8 cellular contexts compared by ENCODE assay signal in the genomic region with DNA sequence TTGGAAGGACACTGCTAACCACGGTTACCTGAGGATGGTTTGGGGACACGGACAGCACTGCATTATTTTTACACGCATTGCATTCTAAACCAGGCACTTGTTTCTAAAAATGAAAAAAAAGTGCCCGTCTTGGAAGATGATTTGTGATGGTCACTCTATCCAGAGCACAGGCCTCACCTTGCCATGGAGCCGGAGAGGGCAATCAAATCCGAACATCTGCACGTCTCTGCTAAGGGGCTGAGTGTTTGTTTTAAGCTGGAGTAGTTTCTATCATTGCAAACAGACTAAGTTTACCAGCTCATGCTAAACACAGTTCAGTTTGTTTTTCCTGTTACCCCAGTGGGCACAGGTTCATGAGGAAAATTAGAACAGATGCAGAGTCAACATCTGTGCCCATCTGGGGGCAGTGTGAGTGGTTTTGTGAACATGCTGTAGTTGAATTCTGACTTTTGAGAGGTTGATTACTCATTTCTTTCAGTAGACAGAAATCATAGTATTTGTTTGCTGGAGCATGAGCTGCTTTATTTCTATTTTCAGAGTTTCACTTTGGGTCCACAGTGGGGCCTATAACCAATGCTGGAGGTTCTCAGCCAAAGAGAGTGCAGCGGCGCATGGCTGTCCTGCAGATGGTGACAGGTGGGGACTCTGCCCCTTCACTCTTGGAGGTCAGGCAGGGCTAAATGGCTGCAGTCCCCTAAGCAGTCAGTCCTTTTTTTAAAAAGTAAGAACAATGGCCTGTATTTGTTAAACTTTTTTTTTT.
DNase-seq lines count a peak whose midpoint lies in the region; ATAC-seq and TF ChIP-seq lines count a peak whose summit lies in the region.

No MANE protein-coding gene starts in this region.

- no peaks in the 10 kb centered on the region for H3K27me3 Mint-ChIP-seq in natural killer cell treated with Interleukin-12 subunit alpha and Interleukin-12 subunit beta and Interleukin-15 and Interleukin-18, amount 100 ng/mL, for 72 hours

- no peaks in the 10 kb centered on the region for H3K9me3 Mint-ChIP-seq in natural killer cell treated with Interleukin-12 subunit alpha and Interleukin-12 subunit beta and Interleukin-15 and Interleukin-18, amount 100 ng/mL, for 72 hours

- peak; percentile 60 for DNase-seq in activated naive CD4-positive, alpha-beta T cell treated with Interleukin-2 at 50 U/mL for 16 hours
- no peak for DNase-seq in activated naive CD4-positive, alpha-beta T cell (lab: John Stamatoyannopoulos, UW)
- DNase-seq in RWPE1 (ENCODE audit: low spot score) (no peak), PC-9 (no peak), DMS 273 (lab: John Stamatoyannopoulos, UW; ENCODE audit: unreplicated experiment) (no peak)
- DNase-seq in natural killer cell treated with Interleukin-12 subunit alpha and Interleukin-12 subunit beta and Interleukin-15 and Interleukin-18, amount 100 ng/mL, for 72 hours (ENCODE audit: low spot score): no peak

- TF ChIP-seq CTCF in RWPE1 (conservative IDR thresholded peaks at IDR 0.05; ENCODE audit: low read depth) (no peak), PC-9 (conservative IDR thresholded peaks at IDR 0.05) (no peak)

- H3K27ac Mint-ChIP-seq in natural killer cell treated with Interleukin-12 subunit alpha and Interleukin-12 subunit beta and Interleukin-15 and Interleukin-18, amount 100 ng/mL, for 72 hours: peak overlapping the region; percentile 69 to 85

- H4K20me1 ChIP-seq in PC-9 (ENCODE audit: insufficient read depth): no peaks in the 10 kb centered on the region

- peaks cover 13% of the 10 kb centered on the region for H3K4me1 ChIP-seq in PC-9 (replicated peaks; ENCODE audit: insufficient read depth)

- no peaks in the 10 kb centered on the region for H3K36me3 ChIP-seq in PC-9 (ENCODE audit: low read depth)

- POLR2A ChIA-PET in RWPE1 (lab: Yijun Ruan, JAX; ENCODE audit: low non-redundant PET): no interaction called here
- POLR2A ChIA-PET in PC-9 (lab: Charles Lee; ENCODE audit: unreplicated experiment): no interaction called here

- H3F3A ChIP-seq in PC-9 (ENCODE audit: insufficient read depth, low read depth): peaks cover 7% of the 10 kb centered on the region

- intact Hi-C loops in PC-9 (cut with micrococcal nuclease; ENCODE audit: unreplicated experiment): no loop called here

- no peak overlapping the region for H2AFZ ChIP-seq in PC-9

- H3K9me3 ChIP-seq in PC-9 (ENCODE audit: insufficient read depth, low read depth): no peaks in the 10 kb centered on the region

- no peaks in the 10 kb centered on the region for H3K79me2 ChIP-seq in PC-9 (ENCODE audit: low read depth)

- H3K4me1 Mint-ChIP-seq in natural killer cell treated with Interleukin-12 subunit alpha and Interleukin-12 subunit beta and Interleukin-15 and Interleukin-18, amount 100 ng/mL, for 72 hours (ENCODE audit: low read depth in 2 of 2): peaks cover 19 to 49% of the 10 kb centered on the region in 2 donors

- no TSS peak for BruUV-seq in PC-9 (replicated peaks; lab: Mats Ljungman, UMichigan)

- H3K27ac ChIP-seq in RWPE1: peak overlapping the region; percentile 84
- H3K27ac ChIP-seq in PC-9: no peak overlapping the region

- no peak overlapping the region for H3K4me2 ChIP-seq in PC-9

- no peak overlapping the region for H3K4me3 ChIP-seq in PC-9

- H3K9me2 ChIP-seq in PC-9 (ENCODE audit: insufficient read depth): no peaks in the 10 kb centered on the region

- ATAC-seq in HG02885 (IDR thresholded peaks at IDR 0.05; ENCODE audit: poor library complexity, unreplicated experiment): peak; percentile 59
- ATAC-seq in natural killer cell treated with Interleukin-12 subunit alpha and Interleukin-12 subunit beta and Interleukin-15 and Interleukin-18, amount 100 ng/mL, for 72 hours: peak; percentile 40 to 66
- no peak for ATAC-seq in SK-N-SH treated with all-trans-retinoic acid at 6 μM for 48 hours

- H3K36me3 Mint-ChIP-seq in natural killer cell treated with Interleukin-12 subunit alpha and Interleukin-12 subunit beta and Interleukin-15 and Interleukin-18, amount 100 ng/mL, for 72 hours: no peaks in the 10 kb centered on the region

- H3K4me3 Mint-ChIP-seq in natural killer cell treated with Interleukin-12 subunit alpha and Interleukin-12 subunit beta and Interleukin-15 and Interleukin-18, amount 100 ng/mL, for 72 hours: peak overlapping the region; percentile 78

- H3K27me3 ChIP-seq in PC-9 (ENCODE audit: insufficient read depth, low read depth): no peaks in the 10 kb centered on the region

- CTCF ChIA-PET in RWPE1 (lab: Yijun Ruan, JAX): interaction anchor here (0.6 to 1.2 kb wide), 6 partner anchors 10 to 305 kb away, joined by 3 to 9 read pairs (median 4); no protein-coding TSS in a partner anchor
- CTCF ChIA-PET in PC-9 (lab: Charles Lee): interaction anchor here (0.6 to 0.7 kb wide), 2 partner anchors 10 to 94 kb away, joined by 4 to 15 read pairs; no protein-coding TSS in a partner anchor

TF ChIP-seq in SK-N-SH treated with all-trans-retinoic acid at 6 μM for 48 hours, 23 proteins besides CTCF, POLR2A, EP300 and RAD21:
- TF ChIP-seq CREB5 (CRISPR knock-in tag; IDR thresholded peaks at IDR 0.05; ENCODE audit: low read depth): no peak
- no peak for TF ChIP-seq ZNF8 (CRISPR knock-in tag; IDR thresholded peaks at IDR 0.05)
- TF ChIP-seq GLIS3 (CRISPR knock-in tag; IDR thresholded peaks at IDR 0.05): no peak
- no peak for TF ChIP-seq PPARA (CRISPR knock-in tag; IDR thresholded peaks at IDR 0.05; ENCODE audit: borderline replicate concordance)
- TF ChIP-seq CSDC2 (CRISPR knock-in tag; IDR thresholded peaks at IDR 0.05): no peak
- TF ChIP-seq, protein P1, sequence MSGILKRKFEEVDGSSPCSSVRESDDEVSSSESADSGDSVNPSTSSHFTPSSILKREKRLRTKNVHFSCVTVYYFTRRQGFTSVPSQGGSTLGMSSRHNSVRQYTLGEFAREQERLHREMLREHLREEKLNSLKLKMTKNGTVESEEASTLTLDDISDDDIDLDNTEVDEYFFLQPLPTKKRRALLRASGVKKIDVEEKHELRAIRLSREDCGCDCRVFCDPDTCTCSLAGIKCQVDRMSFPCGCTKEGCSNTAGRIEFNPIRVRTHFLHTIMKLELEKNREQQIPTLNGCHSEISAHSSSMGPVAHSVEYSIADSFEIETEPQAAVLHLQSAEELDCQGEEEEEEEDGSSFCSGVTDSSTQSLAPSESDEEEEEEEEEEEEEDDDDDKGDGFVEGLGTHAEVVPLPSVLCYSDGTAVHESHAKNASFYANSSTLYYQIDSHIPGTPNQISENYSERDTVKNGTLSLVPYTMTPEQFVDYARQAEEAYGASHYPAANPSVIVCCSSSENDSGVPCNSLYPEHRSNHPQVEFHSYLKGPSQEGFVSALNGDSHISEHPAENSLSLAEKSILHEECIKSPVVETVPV (CRISPR knock-in tag; IDR thresholded peaks at IDR 0.05): no peak
- TF ChIP-seq, protein P2, sequence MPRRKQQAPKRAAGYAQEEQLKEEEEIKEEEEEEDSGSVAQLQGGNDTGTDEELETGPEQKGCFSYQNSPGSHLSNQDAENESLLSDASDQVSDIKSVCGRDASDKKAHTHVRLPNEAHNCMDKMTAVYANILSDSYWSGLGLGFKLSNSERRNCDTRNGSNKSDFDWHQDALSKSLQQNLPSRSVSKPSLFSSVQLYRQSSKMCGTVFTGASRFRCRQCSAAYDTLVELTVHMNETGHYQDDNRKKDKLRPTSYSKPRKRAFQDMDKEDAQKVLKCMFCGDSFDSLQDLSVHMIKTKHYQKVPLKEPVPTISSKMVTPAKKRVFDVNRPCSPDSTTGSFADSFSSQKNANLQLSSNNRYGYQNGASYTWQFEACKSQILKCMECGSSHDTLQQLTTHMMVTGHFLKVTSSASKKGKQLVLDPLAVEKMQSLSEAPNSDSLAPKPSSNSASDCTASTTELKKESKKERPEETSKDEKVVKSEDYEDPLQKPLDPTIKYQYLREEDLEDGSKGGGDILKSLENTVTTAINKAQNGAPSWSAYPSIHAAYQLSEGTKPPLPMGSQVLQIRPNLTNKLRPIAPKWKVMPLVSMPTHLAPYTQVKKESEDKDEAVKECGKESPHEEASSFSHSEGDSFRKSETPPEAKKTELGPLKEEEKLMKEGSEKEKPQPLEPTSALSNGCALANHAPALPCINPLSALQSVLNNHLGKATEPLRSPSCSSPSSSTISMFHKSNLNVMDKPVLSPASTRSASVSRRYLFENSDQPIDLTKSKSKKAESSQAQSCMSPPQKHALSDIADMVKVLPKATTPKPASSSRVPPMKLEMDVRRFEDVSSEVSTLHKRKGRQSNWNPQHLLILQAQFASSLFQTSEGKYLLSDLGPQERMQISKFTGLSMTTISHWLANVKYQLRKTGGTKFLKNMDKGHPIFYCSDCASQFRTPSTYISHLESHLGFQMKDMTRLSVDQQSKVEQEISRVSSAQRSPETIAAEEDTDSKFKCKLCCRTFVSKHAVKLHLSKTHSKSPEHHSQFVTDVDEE (CRISPR knock-in tag; IDR thresholded peaks at IDR 0.05): no peak
- no peak for TF ChIP-seq ARNTL (CRISPR knock-in tag; IDR thresholded peaks at IDR 0.05; ENCODE audit: borderline replicate concordance, low read depth)
- no peak for TF ChIP-seq ZC3H10 (CRISPR knock-in tag; IDR thresholded peaks at IDR 0.05)
- TF ChIP-seq SNAI2 (CRISPR knock-in tag; IDR thresholded peaks at IDR 0.05): no peak
- no peak for TF ChIP-seq ISL1 (CRISPR knock-in tag; IDR thresholded peaks at IDR 0.05)
- TF ChIP-seq ZNF565 (CRISPR knock-in tag; conservative IDR thresholded peaks at IDR 0.05; ENCODE audit: low read depth): no peak
- TF ChIP-seq RARB (CRISPR knock-in tag; IDR thresholded peaks at IDR 0.05): no peak
